8 cellular contexts compared by ENCODE assay signal in genomic region chr16:2905241-2905987, GRCh38. TPM values are rescaled to one million over a fixed set of nuclear protein-coding genes. Genes with fewer than 3 reads are reported as not detected.
DNase-seq lines count a peak whose midpoint lies in the region; ATAC-seq and TF ChIP-seq lines count a peak whose summit lies in the region.

No MANE protein-coding gene starts in this region.

- H3K27me3 Mint-ChIP-seq in activated B cell treated with CpG ODN at 0.5 μM for 24 hours: no peaks in the 10 kb centered on the region

- CTCF ChIA-PET in activated B cell treated with CpG ODN at 0.5 μM for 24 hours (lab: Charles Lee): interaction anchor here (1.0 to 2.5 kb wide), 3 partner anchors 8 to 33 kb away, joined by 3 to 8 read pairs (median 5); no protein-coding TSS in a partner anchor

- peak overlapping the region; percentile 41 for H3K27ac Mint-ChIP-seq in activated B cell treated with CpG ODN at 0.5 μM for 24 hours

- H3K79me2 ChIP-seq in ACC112 (ENCODE audit: control insufficient read depth, insufficient read depth, low read length, unreplicated experiment): no peaks in the 10 kb centered on the region

- no peaks in the 10 kb centered on the region for H3K36me3 ChIP-seq in ACC112 (ENCODE audit: insufficient read depth, low read length)

- H3K4me3 ChIP-seq in ACC112 (ENCODE audit: low read depth, low read length): peak overlapping the region; percentile 93

- no peaks in the 10 kb centered on the region for H3K27me3 ChIP-seq in ACC112 (ENCODE audit: insufficient read depth, low read length)

- intact Hi-C loops in activated B cell treated with CpG ODN at 0.5 μM for 24 hours (cut with micrococcal nuclease): loop anchor here (1.0 to 10.0 kb wide), 7 partner anchors 8 to 371 kb away; partner anchors contain the start of genes CEMP1, HCFC1R1, PDPK1 and THOC6

- H3K4me1 Mint-ChIP-seq in activated B cell treated with CpG ODN at 0.5 μM for 24 hours: peaks cover 24% of the 10 kb centered on the region

- peak; percentile 76 for ATAC-seq in GM18868 (IDR thresholded peaks at IDR 0.05; ENCODE audit: unreplicated experiment)
- ATAC-seq in HG03103 (IDR thresholded peaks at IDR 0.05; ENCODE audit: low read depth, unreplicated experiment): peak; percentile 60
- ATAC-seq in activated B cell treated with CpG ODN at 0.5 μM for 24 hours (ENCODE audit: low read depth): peak; percentile 80

- DNase-seq in NCI-H2196 treated with DMSO at 0.1 percent for 48 hours (lab: John Stamatoyannopoulos, UW; ENCODE audit: unreplicated experiment) (peak; percentile 99), activated B cell treated with CpG ODN at 0.5 μM for 24 hours (peak; percentile 82), iris pigment epithelial cell (ENCODE audit: low read depth) (peak; percentile 99)
- DNase-seq in central memory CD4-positive, alpha-beta T cell: peak; percentile 87
- DNase-seq in stimulated activated CD4-positive, alpha-beta T cell treated with anti-CD3 and anti-CD28 coated beads, Interleukin-12 subunit alpha, Interleukin-12 subunit beta, amount 100 ng/mL, for 24 hours (ENCODE audit: low read depth in 2 of 2): peak; percentile 82 to 99

- H3K9me3 Mint-ChIP-seq in activated B cell treated with CpG ODN at 0.5 μM for 24 hours: no peaks in the 10 kb centered on the region

- peaks cover 2% of the 10 kb centered on the region for H3K36me3 Mint-ChIP-seq in activated B cell treated with CpG ODN at 0.5 μM for 24 hours (ENCODE audit: low read depth)

- H2AFZ ChIP-seq in ACC112 (ENCODE audit: low read length, unreplicated experiment): no peak overlapping the region

- no peak for TF ChIP-seq CTCF in activated B cell treated with CpG ODN at 0.5 μM for 24 hours (IDR thresholded peaks at IDR 0.05)

- H3K4me1 ChIP-seq in ACC112 (ENCODE audit: control insufficient read depth, insufficient read depth, low read length, unreplicated experiment): peaks cover 8% of the 10 kb centered on the region

- H3K27ac ChIP-seq in ACC112 (ENCODE audit: low read depth, low read length): peak overlapping the region; percentile 45

- POLR2A ChIA-PET in activated B cell treated with CpG ODN at 0.5 μM for 24 hours (lab: Charles Lee): interaction anchor here (0.6 to 1.7 kb wide), 8 partner anchors 8 to 128 kb away, joined by 3 to 19 read pairs (median 4); partner anchors contain the start of genes ELOB and FLYWCH2

- peak overlapping the region; percentile 91 for H3K4me3 Mint-ChIP-seq in activated B cell treated with CpG ODN at 0.5 μM for 24 hours

RNA-seq across cellular contexts. Expression of gene FLYWCH1, which starts 6.3 kb away (rescaled TPM):
- total RNA-seq in activated B cell treated with CpG ODN at 0.5 μM for 24 hours: 53.5 and 59.9 TPM in 2 replicates

RNA-seq across cellular contexts. Expression of gene FLYWCH2, which starts 22.4 kb away (rescaled TPM):
- total RNA-seq in activated B cell treated with CpG ODN at 0.5 μM for 24 hours: 19.4 and 20.3 TPM in 2 replicates

RNA-seq across cellular contexts. Expression of gene PRSS22, which starts 47.4 kb away (rescaled TPM):
- total RNA-seq in activated B cell treated with CpG ODN at 0.5 μM for 24 hours: not detected in 2 replicates

RNA-seq across cellular contexts. Expression of gene KREMEN2, which starts 58.7 kb away (rescaled TPM):
- total RNA-seq in activated B cell treated with CpG ODN at 0.5 μM for 24 hours: 1.3 and 1.7 TPM in 2 replicates

Comparison
In these comparisons a context has a peak if more than half of its experiments do, and no peak if none do; other contexts are left out.
1. Peak in every context shown above with its lines: DNase-seq, ATAC-seq, H3K4me3 ChIP-seq and H3K27ac ChIP-seq.